In genomic region chr1:23081376-23081775, GRCh38 we compare ENCODE assay signal across 12 cellular contexts.
DNase-seq lines count a peak whose midpoint lies in the region; ATAC-seq, FAIRE-seq and TF ChIP-seq lines count a peak whose summit lies in the region.
"Had no signal": no experiment of that assay in that cellular context is flagged by ENCODE, and none has a peak within 500 bp of the region (broad histone marks: within the 10 kb centered on the region; RNA-seq: fewer than 3 reads in every experiment).

No MANE protein-coding gene starts in this region.

- TF ChIP-seq RAD21 in GM12878 (IDR thresholded peaks at IDR 0.05; ENCODE audit: insufficient read depth, low read depth, low read length) = 0 out of 2 replicates have a peak, but pooled peaks have one; percentile 11

- H3K36me3 Mint-ChIP-seq in Caco-2 (ENCODE audit: insufficient read depth, unreplicated experiment) = peaks cover 85% of the 10 kb centered on the region
- peaks cover 41% of the 10 kb centered on the region for H3K36me3 Mint-ChIP-seq in T-helper 2 cell treated with Interferon-gamma antibody and Interleukin-4, amounts not matched to agents 5 μg/mL and 100 μg/mL, for 36 hours (ENCODE audit: low read depth)

- intact Hi-C loops in Caco-2 (cut with micrococcal nuclease; ENCODE audit: unreplicated experiment) = no loop called here
- intact Hi-C loops in GM12878 (cut with micrococcal nuclease; ENCODE audit: unreplicated experiment) = no loop called here

- SMC1A ChIA-PET in GM12878 (lab: Charles Lee; ENCODE audit: uncharacterized antibody, unreplicated experiment) = interaction anchor here (0.9 to 4.9 kb wide), 5 partner anchors 9 to 103 kb away, joined by 3 to 27 read pairs (median 4); no protein-coding TSS in a partner anchor

- POLR2A ChIA-PET in Caco-2 (lab: Charles Lee) (no interaction called here), GM12878 (lab: Charles Lee) (no interaction called here)

- H3K27me3 Mint-ChIP-seq in Caco-2 (ENCODE audit: insufficient read depth, unreplicated experiment) = no peaks in the 10 kb centered on the region
- no peaks in the 10 kb centered on the region for H3K27me3 Mint-ChIP-seq in T-helper 2 cell treated with Interferon-gamma antibody and Interleukin-4, amounts not matched to agents 5 μg/mL and 100 μg/mL, for 36 hours (ENCODE audit: low read depth)
- H3K27me3 Mint-ChIP-seq: naive B cell had no signal

- H4K20me1 ChIP-seq in GM12878 (ENCODE audit: control insufficient read depth, insufficient read depth) = no peaks in the 10 kb centered on the region

- DNase-seq in Caco-2 (peak in 1 of 2 experiments; percentile 15), HPDE6-E6E7 (ENCODE audit: extremely low spot score) (peak; percentile 48), GM12878 (ENCODE audit: low read depth, low spot score) (no peak), kidney tubule cell (ENCODE audit: low spot score) (peak; percentile 11), NCI-H2196 (lab: John Stamatoyannopoulos, UW; ENCODE audit: unreplicated experiment) (no peak)
- no peak for DNase-seq in T-helper 2 cell treated with Interferon-gamma antibody and Interleukin-4, amounts not matched to agents 5 μg/mL and 100 μg/mL, for 36 hours (ENCODE audit: low spot score)
- DNase-seq: naive B cell; NK-92 treated with Interleukin-12 subunit alpha and Interleukin-12 subunit beta, amount 100 ng/mL, for 24 hours; uterus had no signal

- TF ChIP-seq POLR2A in GM12878 (IDR thresholded peaks at IDR 0.05; ENCODE audit: low read depth, low read length) = no peak

- in situ Hi-C loops in GM12878 (cut with MboI) = no loop called here

- H3K4me1 ChIP-seq in Caco-2 = no peaks in the 10 kb centered on the region
- H3K4me1 ChIP-seq in GM12878 (ENCODE audit: control insufficient read depth, insufficient read depth, low read length) = no peaks in the 10 kb centered on the region
- H3K4me1 ChIP-seq: uterus had no signal

- no peak overlapping the region for H2AFZ ChIP-seq in GM12878 (ENCODE audit: control insufficient read depth, low read depth, low read length)

- CTCF ChIA-PET in Caco-2 (lab: Charles Lee) (no interaction called here), GM12878 (lab: Yijun Ruan, JAX) (interaction anchor here (1.2 to 2.9 kb wide), 4 partner anchors 12 to 105 kb away, joined by 3 to 28 read pairs (median 6); no protein-coding TSS in a partner anchor)

- ATAC-seq in GM12878 = peak; percentile 42; the same call in 1 of the 3 replicates
- no peak for ATAC-seq in HG03457 (IDR thresholded peaks at IDR 0.05; ENCODE audit: unreplicated experiment)
- ATAC-seq in GM21529 (IDR thresholded peaks at IDR 0.05; ENCODE audit: unreplicated experiment) = no peak

- no peaks in the 10 kb centered on the region for H3K9me3 Mint-ChIP-seq in Caco-2 (ENCODE audit: unreplicated experiment)
- no peaks in the 10 kb centered on the region for H3K9me3 Mint-ChIP-seq in T-helper 2 cell treated with Interferon-gamma antibody and Interleukin-4, amounts not matched to agents 5 μg/mL and 100 μg/mL, for 36 hours
- H3K9me3 Mint-ChIP-seq: naive B cell; T-helper 1 cell treated with Interleukin-12 subunit alpha and Interleukin-12 subunit beta and Interleukin-4 antibody, amounts not matched to agents 30 μg/mL and 1 μg/mL, for 36 hours had no signal

- H3K9ac ChIP-seq in GM12878 (ENCODE audit: control insufficient read depth, insufficient read depth, low read length) = no peak overlapping the region

- H3K27ac Mint-ChIP-seq in Caco-2 (ENCODE audit: unreplicated experiment) = no peak overlapping the region
- no peak overlapping the region for H3K27ac Mint-ChIP-seq in T-helper 2 cell treated with Interferon-gamma antibody and Interleukin-4, amounts not matched to agents 5 μg/mL and 100 μg/mL, for 36 hours
- H3K27ac Mint-ChIP-seq: T-helper 1 cell treated with Interleukin-12 subunit alpha and Interleukin-12 subunit beta and Interleukin-4 antibody, amounts not matched to agents 30 μg/mL and 1 μg/mL, for 36 hours had no signal

- H3K4me2 ChIP-seq in GM12878 (ENCODE audit: control insufficient read depth, insufficient read depth) = no peak overlapping the region

- RAD21 ChIA-PET in GM12878 (lab: Charles Lee; ENCODE audit: unreplicated experiment) = interaction anchor here (1.0 kb wide), 1 partner anchor 103 kb away, joined by 5 read pairs; no protein-coding TSS in a partner anchor

- H3K79me2 ChIP-seq in GM12878 (ENCODE audit: control insufficient read depth, insufficient read depth, low read length) = no peaks in the 10 kb centered on the region

- no TSS peak for BruUV-seq in Caco-2 (replicated peaks; lab: Mats Ljungman, UMichigan)
- BruUV-seq in GM12878 (replicated peaks; lab: Mats Ljungman, UMichigan) = no TSS peak

- H3K4me1 Mint-ChIP-seq in Caco-2 (ENCODE audit: low read depth, unreplicated experiment) = no peaks in the 10 kb centered on the region
- H3K4me1 Mint-ChIP-seq in T-helper 2 cell treated with Interferon-gamma antibody and Interleukin-4, amounts not matched to agents 5 μg/mL and 100 μg/mL, for 36 hours (ENCODE audit: low read depth) = no peaks in the 10 kb centered on the region
- H3K4me1 Mint-ChIP-seq: naive B cell had no signal

- TF ChIP-seq CTCF in Caco-2 (IDR thresholded peaks at IDR 0.05; ENCODE audit: insufficient read depth in 1 of 2, low read depth in 1 of 2, low read length in 1 of 2, severe bottlenecking in 1 of 2, unreplicated experiment in 1 of 2) = peak; percentile 18 to 38
- peak in 2 of 3 experiments; percentile 2 to 15; a peak in 1 of 6 replicates for TF ChIP-seq CTCF in GM12878 (IDR thresholded peaks at IDR 0.05 in 2 of 3, conservative IDR thresholded peaks at IDR 0.05 in 1 of 3; ENCODE audit: control insufficient read depth in 2 of 3, extremely low read depth in 1 of 3, insufficient read depth in 1 of 3, low read depth in 3 of 3, low read length in 3 of 3)

- peaks cover 2% of the 10 kb centered on the region; the same call in 1 of the 2 replicates for H3K36me3 ChIP-seq in Caco-2 (ENCODE audit: control insufficient read depth, insufficient read depth, low read length)
- H3K36me3 ChIP-seq in GM12878 (ENCODE audit: control insufficient read depth in 2 of 2, insufficient read depth in 2 of 2, low read length in 1 of 2) = peaks cover 17 to 63% of the 10 kb centered on the region in 2 experiments
- H3K36me3 ChIP-seq: uterus had no signal

- H3K27me3 ChIP-seq in Caco-2 (replicated peaks; ENCODE audit: control insufficient read depth, insufficient read depth, low read length) = no peaks in the 10 kb centered on the region
- no peaks in the 10 kb centered on the region for H3K27me3 ChIP-seq in GM12878 (replicated peaks in 1 of 2; ENCODE audit: control insufficient read depth in 2 of 2, insufficient read depth in 2 of 2, low read length in 1 of 2)
- H3K27me3 ChIP-seq: uterus had no signal

- H3K4me3 ChIP-seq in Caco-2 (ENCODE audit: low read depth, low read length) (no peak overlapping the region), GM12878 (no peak overlapping the region)
- H3K4me3 ChIP-seq: uterus had no signal

- no peak for TF ChIP-seq EP300 in GM12878 (IDR thresholded peaks at IDR 0.05; ENCODE audit: borderline replicate concordance in 1 of 2, control insufficient read depth in 1 of 2, low read depth in 2 of 2, low read length in 2 of 2)

- no peak for FAIRE-seq in GM12878 (lab: Jason Lieb, UNC)

- no peak overlapping the region for H3K27ac ChIP-seq in GM12878 (ENCODE audit: control insufficient read depth, insufficient read depth)
- H3K27ac ChIP-seq: uterus had no signal

- 100% methylated on average over 3 of the region's 3 CpGs for WGBS in GM12878 (ENCODE audit: insufficient coverage, insufficient replicate concordance, low lambda C conversion rate, missing lambda C conversion rate)

- H3K4me3 Mint-ChIP-seq in Caco-2 (ENCODE audit: unreplicated experiment) = no peak overlapping the region
- H3K4me3 Mint-ChIP-seq in T-helper 2 cell treated with Interferon-gamma antibody and Interleukin-4, amounts not matched to agents 5 μg/mL and 100 μg/mL, for 36 hours = no peak overlapping the region
- H3K4me3 Mint-ChIP-seq: naive B cell; T-helper 1 cell treated with Interleukin-12 subunit alpha and Interleukin-12 subunit beta and Interleukin-4 antibody, amounts not matched to agents 30 μg/mL and 1 μg/mL, for 36 hours had no signal

- H3K9me3 ChIP-seq in Caco-2 = no peaks in the 10 kb centered on the region
- H3K9me3 ChIP-seq in GM12878 (replicated peaks; ENCODE audit: control insufficient read depth, insufficient read depth, low read length) = no peaks in the 10 kb centered on the region
- H3K9me3 ChIP-seq: uterus had no signal

TF ChIP-seq in GM12878, 131 proteins besides CTCF, POLR2A, EP300 and RAD21 (continues in another document):
- no peak for TF ChIP-seq IKZF2 (IDR thresholded peaks at IDR 0.05)
- TF ChIP-seq, protein P1, sequence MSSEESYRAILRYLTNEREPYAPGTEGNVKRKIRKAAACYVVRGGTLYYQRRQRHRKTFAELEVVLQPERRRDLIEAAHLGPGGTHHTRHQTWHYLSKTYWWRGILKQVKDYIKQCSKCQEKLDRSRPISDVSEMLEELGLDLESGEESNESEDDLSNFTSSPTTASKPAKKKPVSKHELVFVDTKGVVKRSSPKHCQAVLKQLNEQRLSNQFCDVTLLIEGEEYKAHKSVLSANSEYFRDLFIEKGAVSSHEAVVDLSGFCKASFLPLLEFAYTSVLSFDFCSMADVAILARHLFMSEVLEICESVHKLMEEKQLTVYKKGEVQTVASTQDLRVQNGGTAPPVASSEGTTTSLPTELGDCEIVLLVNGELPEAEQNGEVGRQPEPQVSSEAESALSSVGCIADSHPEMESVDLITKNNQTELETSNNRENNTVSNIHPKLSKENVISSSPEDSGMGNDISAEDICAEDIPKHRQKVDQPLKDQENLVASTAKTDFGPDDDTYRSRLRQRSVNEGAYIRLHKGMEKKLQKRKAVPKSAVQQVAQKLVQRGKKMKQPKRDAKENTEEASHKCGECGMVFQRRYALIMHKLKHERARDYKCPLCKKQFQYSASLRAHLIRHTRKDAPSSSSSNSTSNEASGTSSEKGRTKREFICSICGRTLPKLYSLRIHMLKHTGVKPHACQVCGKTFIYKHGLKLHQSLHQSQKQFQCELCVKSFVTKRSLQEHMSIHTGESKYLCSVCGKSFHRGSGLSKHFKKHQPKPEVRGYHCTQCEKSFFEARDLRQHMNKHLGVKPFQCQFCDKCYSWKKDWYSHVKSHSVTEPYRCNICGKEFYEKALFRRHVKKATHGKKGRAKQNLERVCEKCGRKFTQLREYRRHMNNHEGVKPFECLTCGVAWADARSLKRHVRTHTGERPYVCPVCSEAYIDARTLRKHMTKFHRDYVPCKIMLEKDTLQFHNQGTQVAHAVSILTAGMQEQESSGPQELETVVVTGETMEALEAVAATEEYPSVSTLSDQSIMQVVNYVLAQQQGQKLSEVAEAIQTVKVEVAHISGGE (CRISPR knock-in tag; IDR thresholded peaks at IDR 0.05) = no peak

Comparison
In these comparisons a context has a peak if more than half of its experiments do, and no peak if none do; other contexts are left out.
1. DNase-seq: peak in HPDE6-E6E7 (single experiment) and kidney tubule cell (single experiment); none in GM12878 (single experiment), NCI-H2196 (single experiment) and T-helper 2 cell treated with Interferon-gamma antibody and Interleukin-4, amounts not matched to agents 5 μg/mL and 100 μg/mL, for 36 hours (single experiment).